8 cellular contexts compared by ENCODE assay signal in the genomic region with DNA sequence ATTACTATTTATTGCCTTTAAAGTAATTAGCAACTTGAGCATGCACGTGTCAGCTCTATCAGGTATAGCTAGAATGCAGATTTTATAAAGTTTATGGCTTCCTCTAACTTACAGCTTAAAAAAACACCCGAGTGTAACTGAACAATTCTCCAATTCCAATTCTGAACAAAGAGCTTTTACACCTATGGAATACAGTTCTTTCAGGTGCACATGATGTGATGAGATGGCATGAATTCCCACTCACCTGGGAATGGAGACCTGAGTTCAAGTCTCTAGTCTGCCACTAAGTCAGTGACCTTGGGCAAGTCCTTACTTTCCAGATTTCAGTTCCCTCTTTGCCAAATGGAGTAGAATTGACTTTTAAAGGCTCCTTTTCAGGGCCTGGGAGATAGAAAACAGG. TPM values are rescaled to one million over a fixed set of nuclear protein-coding genes. Genes with fewer than 3 reads are reported as not detected.
DNase-seq lines count a peak whose midpoint lies in the region; ATAC-seq, FAIRE-seq and TF ChIP-seq lines count a peak whose summit lies in the region.

No MANE protein-coding gene starts in this region.

- no TSS peak for BruUV-seq in GM12878 (replicated peaks; lab: Mats Ljungman, UMichigan)

- TF ChIP-seq CTCF in heart left ventricle (IDR thresholded peaks at IDR 0.05) (no peak), GM12878 (IDR thresholded peaks at IDR 0.05 in 2 of 3, conservative IDR thresholded peaks at IDR 0.05 in 1 of 3; ENCODE audit: control insufficient read depth in 2 of 3, extremely low read depth in 1 of 3, insufficient read depth in 1 of 3, low read depth in 3 of 3, low read length in 3 of 3) (no peak), lung (IDR thresholded peaks at IDR 0.05; ENCODE audit: control extremely low read depth, extremely low read depth) (no peak), upper lobe of right lung (IDR thresholded peaks at IDR 0.05) (no peak)

- no peak for FAIRE-seq in GM12878 (lab: Jason Lieb, UNC)

- no peak for DNase-seq in heart left ventricle
- no peak for DNase-seq in Right ventricle myocardium inferior (ENCODE audit: missing footprints)
- no peak for DNase-seq in GM12878 (ENCODE audit: low read depth, low spot score)
- no peak for DNase-seq in lung (ENCODE audit: low spot score)
- no peak for DNase-seq in upper lobe of right lung
- DNase-seq in D341Med (ENCODE audit: low spot score) = no peak
- DNase-seq in OCI-M2 (lab: John Stamatoyannopoulos, UW; ENCODE audit: unreplicated experiment) = no peak

- H3K27ac ChIP-seq in heart left ventricle (peak overlapping the region; percentile 99 to 100 (median 100)), GM12878 (ENCODE audit: control insufficient read depth, insufficient read depth) (peak overlapping the region; percentile 80; the same call in 1 of the 2 replicates), lung (ENCODE audit: low read depth in 1 of 2, low read length in 1 of 2) (peak overlapping the region; percentile 91 to 100), upper lobe of right lung (peak overlapping the region; percentile 97)

- H3K4me1 ChIP-seq in heart left ventricle = peaks cover 4 to 61% (median 39%) of the 10 kb centered on the region in 12 donors
- peaks cover 4% of the 10 kb centered on the region for H3K4me1 ChIP-seq in GM12878 (ENCODE audit: control insufficient read depth, insufficient read depth, low read length)
- H3K4me1 ChIP-seq in lung (ENCODE audit: control insufficient read depth in 2 of 2, insufficient read depth in 2 of 2, low read length in 2 of 2) = peaks cover 2 to 25% of the 10 kb centered on the region in 2 donors
- peaks cover 40% of the 10 kb centered on the region for H3K4me1 ChIP-seq in upper lobe of right lung

- no peaks in the 10 kb centered on the region for H4K20me1 ChIP-seq in GM12878 (ENCODE audit: control insufficient read depth, insufficient read depth)

- H3K27me3 ChIP-seq in heart left ventricle = no peaks in the 10 kb centered on the region
- H3K27me3 ChIP-seq in GM12878 (replicated peaks in 1 of 2; ENCODE audit: control insufficient read depth in 2 of 2, insufficient read depth in 2 of 2, low read length in 1 of 2) = no peaks in the 10 kb centered on the region
- H3K27me3 ChIP-seq in lung (ENCODE audit: control insufficient read depth, insufficient read depth) = no peaks in the 10 kb centered on the region
- H3K27me3 ChIP-seq in upper lobe of right lung = no peaks in the 10 kb centered on the region

- no peak for TF ChIP-seq RAD21 in GM12878 (IDR thresholded peaks at IDR 0.05; ENCODE audit: insufficient read depth, low read depth, low read length)

- no peak for TF ChIP-seq POLR2A in heart left ventricle (IDR thresholded peaks at IDR 0.05)
- TF ChIP-seq POLR2A in GM12878 (IDR thresholded peaks at IDR 0.05; ENCODE audit: low read depth, low read length) = no peak

- H3K4me3 ChIP-seq in heart left ventricle (peak overlapping the region; percentile 86 to 96 (median 92)), GM12878 (peak overlapping the region; percentile 91), lung (peak overlapping the region; percentile 56), upper lobe of right lung (peak overlapping the region; percentile 82)

- POLR2A ChIA-PET in GM12878 (lab: Charles Lee) = interaction anchor here (0.5 to 5.2 kb wide), 11 partner anchors 12 to 455 kb away, joined by 3 to 32 read pairs (median 5); no protein-coding TSS in a partner anchor

- H3K9me3 ChIP-seq in heart left ventricle = no peaks in the 10 kb centered on the region
- H3K9me3 ChIP-seq in GM12878 (replicated peaks; ENCODE audit: control insufficient read depth, insufficient read depth, low read length) = no peaks in the 10 kb centered on the region
- H3K9me3 ChIP-seq in lung (ENCODE audit: control insufficient read depth in 2 of 2, insufficient read depth in 1 of 2, low read length in 1 of 2) = no peaks in the 10 kb centered on the region
- H3K9me3 ChIP-seq in upper lobe of right lung = no peaks in the 10 kb centered on the region

- ATAC-seq in heart left ventricle (no peak), Right ventricle myocardium inferior (no peak), GM12878 (no peak), lung (ENCODE audit: insufficient read depth, low FRiP score) (no peak), upper lobe of right lung (no peak), GM21360 (IDR thresholded peaks at IDR 0.05; ENCODE audit: unreplicated experiment) (no peak)

- peaks cover 68% of the 10 kb centered on the region for H3K79me2 ChIP-seq in GM12878 (ENCODE audit: control insufficient read depth, insufficient read depth, low read length)

- H3K4me2 ChIP-seq in GM12878 (ENCODE audit: control insufficient read depth, insufficient read depth) = peak overlapping the region; percentile 75

- RAD21 ChIA-PET in GM12878 (lab: Charles Lee; ENCODE audit: unreplicated experiment) = interaction anchor here (0.7 to 5.1 kb wide), 21 partner anchors 11 to 452 kb away, joined by 3 to 33 read pairs (median 4); partner anchors contain the start of genes ABHD17B and C9orf85

- CTCF ChIA-PET in GM12878 (lab: Yijun Ruan, JAX) = interaction anchor here (0.7 to 3.1 kb wide), 8 partner anchors 71 to 452 kb away, joined by 3 to 26 read pairs (median 5); partner anchors contain the start of genes ABHD17B and C9orf85

- SMC1A ChIA-PET in GM12878 (lab: Charles Lee; ENCODE audit: uncharacterized antibody, unreplicated experiment) = interaction anchor here (0.7 to 2.9 kb wide), 36 partner anchors 8 to 448 kb away, joined by 3 to 12 read pairs (median 4); no protein-coding TSS in a partner anchor

- 1 to 7% (median 3%) methylated on average over 2 of the region's 2 CpGs for WGBS in heart left ventricle, 4 donors
- 2% methylated on average over 2 of the region's 2 CpGs for WGBS in GM12878 (ENCODE audit: insufficient coverage, insufficient replicate concordance, low lambda C conversion rate, missing lambda C conversion rate)
- 0 to 2% methylated on average over 2 of the region's 2 CpGs for WGBS in lung, 2 donors

- intact Hi-C loops in heart left ventricle (cut with DNase I) (loop anchor here in 7 of 10 donors (2.0 to 10.0 kb wide), 11 partner anchors 56 to 1948 kb away; partner anchors contain the start of genes KLF9 (in 2 of the 7), ABHD17B (in 1 of the 7), ANXA1 (in 1 of the 7) and C9orf85 (in 1 of the 7)), Right ventricle myocardium inferior (cut with DNase I) (no loop called here), GM12878 (cut with micrococcal nuclease; ENCODE audit: unreplicated experiment) (loop anchor here (2.0 to 10.0 kb wide), 3 partner anchors 71 to 230 kb away; no protein-coding TSS in a partner anchor), upper lobe of right lung (cut with DNase I) (loop anchor here (10.0 kb wide), 1 partner anchor 58 kb away; no protein-coding TSS in a partner anchor)

- H3K9ac ChIP-seq in GM12878 (ENCODE audit: control insufficient read depth, insufficient read depth, low read length) = peak overlapping the region; percentile 85

- TF ChIP-seq EP300 in GM12878 (IDR thresholded peaks at IDR 0.05; ENCODE audit: borderline replicate concordance in 1 of 2, control insufficient read depth in 1 of 2, low read depth in 2 of 2, low read length in 2 of 2) = no peak

- in situ Hi-C loops in GM12878 (cut with MboI) = no loop called here

- H3K36me3 ChIP-seq in heart left ventricle (peaks cover 0 to 33% (median 26%) of the 10 kb centered on the region in 9 donors), GM12878 (ENCODE audit: control insufficient read depth in 2 of 2, insufficient read depth in 2 of 2, low read length in 1 of 2) (peaks cover 0 to 7% of the 10 kb centered on the region in 2 experiments; a peak in 1 of 4 replicates), lung (ENCODE audit: control insufficient read depth in 2 of 2, insufficient read depth in 2 of 2, low read length in 2 of 2) (peaks cover 6 to 14% of the 10 kb centered on the region in 2 donors), upper lobe of right lung (peaks cover 40% of the 10 kb centered on the region)

- H2AFZ ChIP-seq in GM12878 (ENCODE audit: control insufficient read depth, low read depth, low read length) = no peak overlapping the region

RNA-seq across cellular contexts. Expression of gene ZFAND5, which starts 1.8 kb away (rescaled TPM):
- total RNA-seq in heart left ventricle = 100 to 1,000 TPM; 125 to 275 (median 205) TPM
- 100 to 1,000 TPM in 1 of 2 donors, 10 to 100 TPM in 1; 99.1 to 110 TPM for polyA plus RNA-seq in heart left ventricle
- total RNA-seq in Right ventricle myocardium inferior = 174 TPM
- 120 and 128 TPM in 2 replicates for total RNA-seq in GM12878 (2013; cell fraction: nucleolus; rRNA removed)
- 47.7 and 53.4 TPM in 2 replicates for total RNA-seq in GM12878 (2014; rRNA removed)
- 58.0 and 61.5 TPM in 2 replicates for total RNA-seq in GM12878 (2014; rRNA removed; fragmentation: Illumina TruSeq; extraction: Trizol)
- 89.3 and 89.9 TPM in 2 replicates for total RNA-seq in GM12878 (2021)
- polyA plus RNA-seq in GM12878 (2011; ENCODE audit: low read depth) = 30.7 TPM
- 72.9 and 87.0 TPM in 2 replicates for polyA plus RNA-seq in GM12878 (2011; rRNA removed)
- 36.5 and 39.5 TPM in 2 replicates for polyA plus RNA-seq in GM12878 (2011; cell fraction: cytosol; rRNA removed)
- 83.8 and 125 TPM in 2 replicates for polyA plus RNA-seq in GM12878 (2011; cell fraction: nucleus; rRNA removed)
- polyA plus RNA-seq in GM12878 (2012) = 81.6 and 87.5 TPM in 2 replicates
- 107 and 114 TPM in 2 replicates for polyA plus RNA-seq in GM12878 (2014; fragmentation: Illumina TruSeq; extraction: Trizol)
- 10 to 100 TPM; 22.5 to 32.3 TPM for polyA plus RNA-seq in GM12878 (2014; fragmentation: Nextera tagmentation; extraction: Ambion mirVana)
- polyA plus RNA-seq in GM12878 (2014; rRNA removed) = 67.4 and 84.4 TPM in 2 replicates
- 10 to 100 TPM; 60.2 to 65.1 TPM for polyA plus RNA-seq in GM12878 (2016; fragmentation: Nextera tagmentation; extraction: Ambion mirVana)
- polyA minus RNA-seq in GM12878 (2011; rRNA and poly(A)+ RNA removed) = 39.1 and 43.7 TPM in 2 replicates
- polyA minus RNA-seq in GM12878 (2011; cell fraction: cytosol; rRNA and poly(A)+ RNA removed) = 24.3 and 25.4 TPM in 2 replicates
- 83.5 and 111 TPM in 2 replicates for polyA minus RNA-seq in GM12878 (2011; cell fraction: nucleus; rRNA and poly(A)+ RNA removed)
- total RNA-seq in lung = 100 to 1,000 TPM; 180 to 369 TPM
- 100 to 1,000 TPM; 147 to 159 TPM for polyA plus RNA-seq in lung
- 204 TPM for total RNA-seq in upper lobe of right lung
